In the genomic region with DNA sequence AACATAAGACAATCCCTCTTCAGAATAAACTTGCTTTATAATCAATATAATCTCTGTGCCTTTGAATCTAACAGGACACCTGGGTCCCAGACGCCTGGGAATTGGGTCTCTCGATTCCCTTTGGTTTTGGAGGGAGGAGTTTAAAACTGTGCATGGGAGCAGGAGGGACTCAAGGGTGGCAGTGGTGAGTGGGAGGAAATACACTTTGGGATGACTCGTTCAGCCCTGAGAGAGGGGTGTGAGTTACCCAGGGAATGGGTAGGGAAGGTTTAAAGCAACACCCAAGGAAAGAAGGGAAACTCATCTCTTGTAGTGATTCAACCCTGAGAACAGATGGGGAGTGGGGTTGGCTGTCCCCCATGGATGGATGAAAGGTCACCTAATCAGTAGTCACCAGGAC, we compare ENCODE assay signal across 1 cellular context.
TF ChIP-seq lines count a peak whose summit lies in the region.

No MANE protein-coding gene starts in this region.

TF ChIP-seq in GM23338, 12 proteins besides CTCF, POLR2A, EP300 and RAD21:
- no peak for TF ChIP-seq NANOG (IDR thresholded peaks at IDR 0.05; ENCODE audit: borderline replicate concordance)
- no peak for TF ChIP-seq POLR2AphosphoS5 (IDR thresholded peaks at IDR 0.05; ENCODE audit: low read depth)
- no peak for TF ChIP-seq JUNB (IDR thresholded peaks at IDR 0.05; ENCODE audit: unreplicated experiment)
- TF ChIP-seq, protein P1, sequence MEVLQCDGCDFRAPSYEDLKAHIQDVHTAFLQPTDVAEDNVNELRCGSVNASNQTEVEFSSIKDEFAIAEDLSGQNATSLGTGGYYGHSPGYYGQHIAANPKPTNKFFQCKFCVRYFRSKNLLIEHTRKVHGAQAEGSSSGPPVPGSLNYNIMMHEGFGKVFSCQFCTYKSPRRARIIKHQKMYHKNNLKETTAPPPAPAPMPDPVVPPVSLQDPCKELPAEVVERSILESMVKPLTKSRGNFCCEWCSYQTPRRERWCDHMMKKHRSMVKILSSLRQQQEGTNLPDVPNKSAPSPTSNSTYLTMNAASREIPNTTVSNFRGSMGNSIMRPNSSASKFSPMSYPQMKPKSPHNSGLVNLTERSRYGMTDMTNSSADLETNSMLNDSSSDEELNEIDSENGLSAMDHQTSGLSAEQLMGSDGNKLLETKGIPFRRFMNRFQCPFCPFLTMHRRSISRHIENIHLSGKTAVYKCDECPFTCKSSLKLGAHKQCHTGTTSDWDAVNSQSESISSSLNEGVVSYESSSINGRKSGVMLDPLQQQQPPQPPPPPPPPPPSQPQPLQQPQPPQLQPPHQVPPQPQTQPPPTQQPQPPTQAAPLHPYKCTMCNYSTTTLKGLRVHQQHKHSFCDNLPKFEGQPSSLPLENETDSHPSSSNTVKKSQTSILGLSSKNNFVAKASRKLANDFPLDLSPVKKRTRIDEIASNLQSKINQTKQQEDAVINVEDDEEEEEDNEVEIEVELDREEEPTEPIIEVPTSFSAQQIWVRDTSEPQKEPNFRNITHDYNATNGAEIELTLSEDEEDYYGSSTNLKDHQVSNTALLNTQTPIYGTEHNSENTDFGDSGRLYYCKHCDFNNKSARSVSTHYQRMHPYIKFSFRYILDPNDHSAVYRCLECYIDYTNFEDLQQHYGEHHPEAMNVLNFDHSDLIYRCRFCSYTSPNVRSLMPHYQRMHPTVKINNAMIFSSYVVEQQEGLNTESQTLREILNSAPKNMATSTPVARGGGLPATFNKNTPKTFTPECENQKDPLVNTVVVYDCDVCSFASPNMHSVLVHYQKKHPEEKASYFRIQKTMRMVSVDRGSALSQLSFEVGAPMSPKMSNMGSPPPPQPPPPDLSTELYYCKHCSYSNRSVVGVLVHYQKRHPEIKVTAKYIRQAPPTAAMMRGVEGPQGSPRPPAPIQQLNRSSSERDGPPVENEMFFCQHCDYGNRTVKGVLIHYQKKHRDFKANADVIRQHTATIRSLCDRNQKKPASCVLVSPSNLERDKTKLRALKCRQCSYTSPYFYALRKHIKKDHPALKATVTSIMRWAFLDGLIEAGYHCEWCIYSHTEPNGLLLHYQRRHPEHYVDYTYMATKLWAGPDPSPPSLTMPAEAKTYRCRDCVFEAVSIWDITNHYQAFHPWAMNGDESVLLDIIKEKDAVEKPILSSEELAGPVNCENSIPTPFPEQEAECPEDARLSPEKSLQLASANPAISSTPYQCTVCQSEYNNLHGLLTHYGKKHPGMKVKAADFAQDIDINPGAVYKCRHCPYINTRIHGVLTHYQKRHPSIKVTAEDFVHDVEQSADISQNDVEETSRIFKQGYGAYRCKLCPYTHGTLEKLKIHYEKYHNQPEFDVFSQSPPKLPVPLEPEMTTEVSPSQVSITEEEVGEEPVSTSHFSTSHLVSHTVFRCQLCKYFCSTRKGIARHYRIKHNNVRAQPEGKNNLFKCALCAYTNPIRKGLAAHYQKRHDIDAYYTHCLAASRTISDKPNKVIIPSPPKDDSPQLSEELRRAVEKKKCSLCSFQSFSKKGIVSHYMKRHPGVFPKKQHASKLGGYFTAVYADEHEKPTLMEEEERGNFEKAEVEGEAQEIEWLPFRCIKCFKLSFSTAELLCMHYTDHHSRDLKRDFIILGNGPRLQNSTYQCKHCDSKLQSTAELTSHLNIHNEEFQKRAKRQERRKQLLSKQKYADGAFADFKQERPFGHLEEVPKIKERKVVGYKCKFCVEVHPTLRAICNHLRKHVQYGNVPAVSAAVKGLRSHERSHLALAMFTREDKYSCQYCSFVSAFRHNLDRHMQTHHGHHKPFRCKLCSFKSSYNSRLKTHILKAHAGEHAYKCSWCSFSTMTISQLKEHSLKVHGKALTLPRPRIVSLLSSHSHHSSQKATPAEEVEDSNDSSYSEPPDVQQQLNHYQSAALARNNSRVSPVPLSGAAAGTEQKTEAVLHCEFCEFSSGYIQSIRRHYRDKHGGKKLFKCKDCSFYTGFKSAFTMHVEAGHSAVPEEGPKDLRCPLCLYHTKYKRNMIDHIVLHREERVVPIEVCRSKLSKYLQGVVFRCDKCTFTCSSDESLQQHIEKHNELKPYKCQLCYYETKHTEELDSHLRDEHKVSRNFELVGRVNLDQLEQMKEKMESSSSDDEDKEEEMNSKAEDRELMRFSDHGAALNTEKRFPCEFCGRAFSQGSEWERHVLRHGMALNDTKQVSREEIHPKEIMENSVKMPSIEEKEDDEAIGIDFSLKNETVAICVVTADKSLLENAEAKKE (CRISPR knock-in tag; IDR thresholded peaks at IDR 0.05) = no peak
- no peak for TF ChIP-seq EZH2phosphoT487 (IDR thresholded peaks at IDR 0.05; ENCODE audit: unreplicated experiment)
- no peak for TF ChIP-seq EZH2 (IDR thresholded peaks at IDR 0.05; ENCODE audit: low read depth, unreplicated experiment)
- TF ChIP-seq ZNF331 (CRISPR knock-in tag; IDR thresholded peaks at IDR 0.05; ENCODE audit: low read depth) = no peak
